In genomic region chr6:79034865-79035264, GRCh38 we compare ENCODE assay signal across 12 cellular contexts. TPM values are rescaled to one million over a fixed set of nuclear protein-coding genes. Genes with fewer than 3 reads are reported as not detected.
DNase-seq lines count a peak whose midpoint lies in the region; ATAC-seq and TF ChIP-seq lines count a peak whose summit lies in the region.
"Had no signal": no experiment of that assay in that cellular context is flagged by ENCODE, and none has a peak within 500 bp of the region (broad histone marks: within the 10 kb centered on the region; RNA-seq: fewer than 3 reads in every experiment).

No MANE protein-coding gene starts in this region.

- no peak overlapping the region for H3K27ac ChIP-seq in breast epithelium
- no peak overlapping the region for H3K27ac ChIP-seq in vagina

- H3K4me1 ChIP-seq in breast epithelium (no peaks in the 10 kb centered on the region), vagina (peaks cover 13% of the 10 kb centered on the region)

- TF ChIP-seq CTCF in MCF 10A (IDR thresholded peaks at IDR 0.05; ENCODE audit: unreplicated experiment) (no peak), breast epithelium (IDR thresholded peaks at IDR 0.05) (no peak), vagina (IDR thresholded peaks at IDR 0.05) (no peak), GM10266 (IDR thresholded peaks at IDR 0.05; ENCODE audit: control insufficient read depth, insufficient read depth, low read depth, missing control alignments) (no peak)

- no peaks in the 10 kb centered on the region for H3K9me3 Mint-ChIP-seq in MCF 10A (ENCODE audit: unreplicated experiment)
- peaks cover 0 to 4% of the 10 kb centered on the region in 2 donors for H3K9me3 Mint-ChIP-seq in stimulated activated naive B cell treated with anti-CD40 and anti-IgM and Interleukin-4, amounts not matched to agents 10 μg/mL and 1 μg/mL and 100 μg/mL, for 72 hours

- DNase-seq in MCF 10A (ENCODE audit: unreplicated experiment) (no peak), breast epithelium (ENCODE audit: low spot score in 2 of 2) (no peak), RKO (ENCODE audit: low spot score) (peak; percentile 32), SW 1271 (lab: John Stamatoyannopoulos, UW) (no peak), vagina (ENCODE audit: extremely low spot score in 2 of 2) (no peak), GM10266 (ENCODE audit: extremely low spot score) (no peak)
- no peak for DNase-seq in stimulated activated naive B cell treated with anti-CD40 and anti-IgM and Interleukin-4, amounts not matched to agents 10 μg/mL and 1 μg/mL and 100 μg/mL, for 72 hours
- DNase-seq: caudate nucleus, kidney, NCI-H1092 treated with DMSO at 0.1 percent for 48 hours, NCI-H69 had no signal

- H3K36me3 ChIP-seq in breast epithelium (peaks cover 4% of the 10 kb centered on the region), vagina (peaks cover 0 to 9% of the 10 kb centered on the region in 2 donors)

- peak overlapping the region; percentile 50 for H3K27ac Mint-ChIP-seq in MCF 10A (ENCODE audit: low read depth, unreplicated experiment)
- peak overlapping the region; percentile 4 for H3K27ac Mint-ChIP-seq in stimulated activated naive B cell treated with anti-CD40 and anti-IgM and Interleukin-4, amounts not matched to agents 10 μg/mL and 1 μg/mL and 100 μg/mL, for 72 hours

- peaks cover 16% of the 10 kb centered on the region for H3K4me1 Mint-ChIP-seq in MCF 10A (ENCODE audit: insufficient read depth, unreplicated experiment)
- H3K4me1 Mint-ChIP-seq in stimulated activated naive B cell treated with anti-CD40 and anti-IgM and Interleukin-4, amounts not matched to agents 10 μg/mL and 1 μg/mL and 100 μg/mL, for 72 hours: peaks cover 34 to 36% of the 10 kb centered on the region in 2 donors

- no peaks in the 10 kb centered on the region for H3K9me3 ChIP-seq in breast epithelium
- H3K9me3 ChIP-seq in vagina: no peaks in the 10 kb centered on the region

- H3K4me3 ChIP-seq in breast epithelium (no peak overlapping the region), vagina (no peak overlapping the region)

- no TSS peak for BruUV-seq in MCF 10A (replicated peaks; lab: Mats Ljungman, UMichigan)

- no peak overlapping the region for H3K4me3 Mint-ChIP-seq in MCF 10A (ENCODE audit: unreplicated experiment)
- H3K4me3 Mint-ChIP-seq in stimulated activated naive B cell treated with anti-CD40 and anti-IgM and Interleukin-4, amounts not matched to agents 10 μg/mL and 1 μg/mL and 100 μg/mL, for 72 hours: no peak overlapping the region

- ATAC-seq in HG02763 (IDR thresholded peaks at IDR 0.05; ENCODE audit: unreplicated experiment): peak; percentile 71
- peak; percentile 52 to 93 for ATAC-seq in stimulated activated naive B cell treated with anti-CD40 and anti-IgM and Interleukin-4, amounts not matched to agents 10 μg/mL and 1 μg/mL and 100 μg/mL, for 72 hours (replicated peaks)

- intact Hi-C loops in MCF 10A (cut with micrococcal nuclease) (no loop called here), breast epithelium (cut with DNase I; ENCODE audit: low total_unique reads) (no loop called here), vagina (cut with DNase I) (no loop called here)

- no peaks in the 10 kb centered on the region for H3K27me3 Mint-ChIP-seq in MCF 10A (ENCODE audit: insufficient read depth, unreplicated experiment)
- H3K27me3 Mint-ChIP-seq in stimulated activated naive B cell treated with anti-CD40 and anti-IgM and Interleukin-4, amounts not matched to agents 10 μg/mL and 1 μg/mL and 100 μg/mL, for 72 hours: no peaks in the 10 kb centered on the region

- POLR2A ChIA-PET in MCF 10A (lab: Yijun Ruan, JAX): interaction anchor here (0.6 to 1.0 kb wide), 3 partner anchors 12 to 198 kb away, joined by 3 to 4 read pairs (median 4); no protein-coding TSS in a partner anchor

- H3K27me3 ChIP-seq in breast epithelium (no peaks in the 10 kb centered on the region), vagina (no peaks in the 10 kb centered on the region)

- peaks cover 57% of the 10 kb centered on the region for H3K36me3 Mint-ChIP-seq in MCF 10A (ENCODE audit: insufficient read depth, unreplicated experiment)
- H3K36me3 Mint-ChIP-seq in stimulated activated naive B cell treated with anti-CD40 and anti-IgM and Interleukin-4, amounts not matched to agents 10 μg/mL and 1 μg/mL and 100 μg/mL, for 72 hours: peaks cover 44 to 66% of the 10 kb centered on the region in 2 donors

- CTCF ChIA-PET in MCF 10A (lab: Yijun Ruan, JAX): no interaction called here

- no peak for TF ChIP-seq POLR2A in breast epithelium (IDR thresholded peaks at IDR 0.05)
- TF ChIP-seq POLR2A in vagina (IDR thresholded peaks at IDR 0.05): no peak

RNA-seq across cellular contexts. Expression of gene PHIP, which starts 43.2 kb away (rescaled TPM):
- total RNA-seq in MCF 10A (2022) (25.3 and 26.5 TPM in 2 replicates), breast epithelium (10 to 100 TPM; 31.7 to 73.6 (median 44.9) TPM), vagina (32.9 TPM)
